In genomic region chr2:37914340-37914739, GRCh38 we compare ENCODE assay signal across 2 cellular contexts.
TF ChIP-seq lines count a peak whose summit lies in the region.

No MANE protein-coding gene starts in this region.

TF ChIP-seq in HepG2, 621 proteins besides CTCF, POLR2A, EP300 and RAD21:
- peak; percentile 80 to 84 for TF ChIP-seq MAFK (conservative IDR thresholded peaks at IDR 0.05 in 1 of 2, IDR thresholded peaks at IDR 0.05 in 1 of 2; ENCODE audit: low read length in 2 of 2)
- TF ChIP-seq MAFF (IDR thresholded peaks at IDR 0.05; ENCODE audit: low read depth, low read length), result peak; percentile 66
- TF ChIP-seq, protein P1, sequence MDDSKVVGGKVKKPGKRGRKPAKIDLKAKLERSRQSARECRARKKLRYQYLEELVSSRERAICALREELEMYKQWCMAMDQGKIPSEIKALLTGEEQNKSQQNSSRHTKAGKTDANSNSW (CRISPR knock-in tag; IDR thresholded peaks at IDR 0.05; ENCODE audit: borderline replicate concordance), result no peak

TF ChIP-seq in IMR-90, 13 proteins besides CTCF, POLR2A, EP300 and RAD21:
- TF ChIP-seq, protein P2, sequence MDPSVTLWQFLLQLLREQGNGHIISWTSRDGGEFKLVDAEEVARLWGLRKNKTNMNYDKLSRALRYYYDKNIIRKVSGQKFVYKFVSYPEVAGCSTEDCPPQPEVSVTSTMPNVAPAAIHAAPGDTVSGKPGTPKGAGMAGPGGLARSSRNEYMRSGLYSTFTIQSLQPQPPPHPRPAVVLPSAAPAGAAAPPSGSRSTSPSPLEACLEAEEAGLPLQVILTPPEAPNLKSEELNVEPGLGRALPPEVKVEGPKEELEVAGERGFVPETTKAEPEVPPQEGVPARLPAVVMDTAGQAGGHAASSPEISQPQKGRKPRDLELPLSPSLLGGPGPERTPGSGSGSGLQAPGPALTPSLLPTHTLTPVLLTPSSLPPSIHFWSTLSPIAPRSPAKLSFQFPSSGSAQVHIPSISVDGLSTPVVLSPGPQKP (IDR thresholded peaks at IDR 0.05; ENCODE audit: borderline replicate concordance, low read depth, low read length), result no peak
- TF ChIP-seq CEBPB (IDR thresholded peaks at IDR 0.05; ENCODE audit: low read depth, low read length) (no peak), MXI1 (IDR thresholded peaks at IDR 0.05; ENCODE audit: borderline replicate concordance, low read depth, low read length) (no peak), MAZ (IDR thresholded peaks at IDR 0.05; ENCODE audit: borderline replicate concordance, low read depth, low read length) (no peak), MAFK (IDR thresholded peaks at IDR 0.05; ENCODE audit: low read depth, low read length) (no peak)
